Comparison of ENCODE assay signal across 22 cellular contexts in genomic region chr17:57501016-57501415, GRCh38.
DNase-seq lines count a peak whose midpoint lies in the region; ATAC-seq, FAIRE-seq and TF ChIP-seq lines count a peak whose summit lies in the region.
"Had no signal": no experiment of that assay in that cellular context is flagged by ENCODE, and none has a peak within 500 bp of the region (broad histone marks: within the 10 kb centered on the region; RNA-seq: fewer than 3 reads in every experiment).

No MANE protein-coding gene starts in this region.

- DNase-seq in Right ventricle myocardium inferior (ENCODE audit: missing footprints), result no peak
- DNase-seq in left ventricle myocardium superior, result no peak
- no peak for DNase-seq in H1 (ENCODE audit: low read depth in 1 of 2, low spot score in 2 of 2)
- no peak for DNase-seq in neural progenitor cell (ENCODE audit: low spot score)
- DNase-seq in stimulated activated CD8-positive, alpha-beta memory T cell treated with anti-CD3 and anti-CD28 coated beads, Interleukin-4, amount 100 ng/mL, for 48 hours, result no peak
- no peak for DNase-seq in transverse colon
- no peak for DNase-seq in CD4-positive, alpha-beta T cell
- DNase-seq: 8988T; CD4-positive, CD25-positive, alpha-beta regulatory T cell; DMS153; GF-D8; H9; IMR-90; NCI-H1105 treated with DMSO at 0.1 percent for 48 hours; NCI-H1694 treated with DMSO at 0.1 percent for 48 hours; NCI-H2107; NCI-H510A treated with DMSO at 0.1 percent for 48 hours; NCI-H774; PC-9 had no signal

- H3K79me2 ChIP-seq in H1 (ENCODE audit: control insufficient read depth in 1 of 2, insufficient read depth in 2 of 2, low read length in 2 of 2) (peaks cover 0 to 15% of the 10 kb centered on the region in 2 experiments; a peak in 1 of 4 replicates), neural progenitor cell (ENCODE audit: low read depth) (peaks cover 96% of the 10 kb centered on the region)

- H3K36me3 ChIP-seq in H1 (ENCODE audit: control insufficient read depth in 2 of 4, insufficient read depth in 4 of 4, low read length in 3 of 4) (no peaks in the 10 kb centered on the region), neural progenitor cell (no peaks in the 10 kb centered on the region), transverse colon (no peaks in the 10 kb centered on the region)

- no peak overlapping the region for H3K4me3 ChIP-seq in H1 (ENCODE audit: extremely low read depth in 1 of 4, insufficient read depth in 2 of 4, low read depth in 3 of 4, low read length in 4 of 4)
- H3K4me3 ChIP-seq in neural progenitor cell, result no peak overlapping the region
- no peak overlapping the region for H3K4me3 ChIP-seq in transverse colon
- H3K4me3 ChIP-seq: PC-9 had no signal

- no peak for FAIRE-seq in H1 (lab: Jason Lieb, UNC)

- ATAC-seq in Right ventricle myocardium inferior (peak; percentile 21), left ventricle myocardium superior (no peak), HG03280 (IDR thresholded peaks at IDR 0.05; ENCODE audit: unreplicated experiment) (no peak)
- no peak for ATAC-seq in CD4-positive, alpha-beta T cell (ENCODE audit: poor library complexity)

- H3K4me2 ChIP-seq in H1 (ENCODE audit: insufficient read depth in 1 of 2, low read depth in 2 of 2, low read length in 2 of 2) (no peak overlapping the region), neural progenitor cell (no peak overlapping the region)
- H3K4me2 ChIP-seq: PC-9 had no signal

- H4K91ac ChIP-seq in H1 (replicated peaks; ENCODE audit: insufficient read length, low read length), result no peak overlapping the region

- no peak overlapping the region for H2BK5ac ChIP-seq in H1 (ENCODE audit: low read depth, low read length)

- no peak overlapping the region for H3K14ac ChIP-seq in H1 (ENCODE audit: insufficient read length)

- no peak overlapping the region for H2BK15ac ChIP-seq in H1 (ENCODE audit: low read length)

- intact Hi-C loops in Right ventricle myocardium inferior (cut with DNase I) (loop anchor here (10.0 kb wide), 1 partner anchor 74 kb away; no protein-coding TSS in a partner anchor), left ventricle myocardium superior (cut with micrococcal nuclease) (no loop called here), transverse colon (cut with DNase I; ENCODE audit: low total_unique reads) (no loop called here)
- intact Hi-C loops in CD4-positive, alpha-beta T cell (cut with DNase I, micrococcal nuclease), result loop anchor here in 1 of 2 experiments (10.0 kb wide), 1 partner anchor 256 kb away; no protein-coding TSS in a partner anchor

- no peak for TF ChIP-seq RAD21 in H1 (IDR thresholded peaks at IDR 0.05 in 1 of 2, conservative IDR thresholded peaks at IDR 0.05 in 1 of 2; ENCODE audit: low read depth in 2 of 2, low read length in 2 of 2)

- peaks cover 24% of the 10 kb centered on the region for H3K36me3 Mint-ChIP-seq in neural progenitor cell
- no peaks in the 10 kb centered on the region for H3K36me3 Mint-ChIP-seq in CD4-positive, alpha-beta T cell (ENCODE audit: low read depth)

- peaks cover 13% of the 10 kb centered on the region for H3F3A ChIP-seq in neural progenitor cell (ENCODE audit: low read depth)

- no peak overlapping the region for H3K23ac ChIP-seq in H1 (ENCODE audit: insufficient read length)

- TF ChIP-seq EP300 in H1 (IDR thresholded peaks at IDR 0.05; ENCODE audit: borderline replicate concordance in 1 of 2, low read depth in 2 of 2, low read length in 2 of 2), result no peak
- TF ChIP-seq EP300 in transverse colon (IDR thresholded peaks at IDR 0.05; ENCODE audit: low read depth), result no peak

- H4K8ac ChIP-seq in H1 (ENCODE audit: extremely low read depth, insufficient read depth, low read length), result no peak overlapping the region

- H3K4me3 Mint-ChIP-seq in neural progenitor cell, result peak overlapping the region; percentile 48
- H3K4me3 Mint-ChIP-seq in CD4-positive, alpha-beta T cell, result no peak overlapping the region
- H3K4me3 Mint-ChIP-seq: B cell, H9 had no signal

- no peaks in the 10 kb centered on the region for H3K9me3 ChIP-seq in H1 (ENCODE audit: insufficient read depth in 2 of 2, low read depth in 1 of 2, low read length in 1 of 2)
- no peaks in the 10 kb centered on the region for H3K9me3 ChIP-seq in neural progenitor cell (ENCODE audit: low read depth)
- H3K9me3 ChIP-seq in transverse colon, result no peaks in the 10 kb centered on the region
- no peaks in the 10 kb centered on the region for H3K9me3 ChIP-seq in CD4-positive, alpha-beta T cell (ENCODE audit: control insufficient read depth, low read length)

- H3K27me3 ChIP-seq in H1 (replicated peaks in 1 of 4; ENCODE audit: control insufficient read depth in 3 of 4, extremely low read depth in 1 of 4, insufficient read depth in 3 of 4, low read length in 3 of 4) (no peaks in the 10 kb centered on the region), neural progenitor cell (no peaks in the 10 kb centered on the region), transverse colon (no peaks in the 10 kb centered on the region)
- H3K27me3 ChIP-seq in CD4-positive, alpha-beta T cell (ENCODE audit: control insufficient read depth, insufficient read depth, low read length), result no peaks in the 10 kb centered on the region

- peak overlapping the region; percentile 80 for H3K27ac Mint-ChIP-seq in neural progenitor cell
- H3K27ac Mint-ChIP-seq in CD4-positive, alpha-beta T cell, result no peak overlapping the region
- H3K27ac Mint-ChIP-seq: B cell had no signal

- TF ChIP-seq POLR2A in H1 (IDR thresholded peaks at IDR 0.05; ENCODE audit: control extremely low read depth in 1 of 2, low read depth in 2 of 2, low read length in 2 of 2) (no peak), transverse colon (IDR thresholded peaks at IDR 0.05) (no peak)

- H2AFZ ChIP-seq in H1 (ENCODE audit: low read length) (no peak overlapping the region), neural progenitor cell (replicated peaks) (no peak overlapping the region)
- H2AFZ ChIP-seq: PC-9 had no signal

- no peak overlapping the region for H4K5ac ChIP-seq in H1 (ENCODE audit: insufficient read length, low read depth, low read length)

- H3K9me3 Mint-ChIP-seq in neural progenitor cell, result no peaks in the 10 kb centered on the region
- H3K9me3 Mint-ChIP-seq in CD4-positive, alpha-beta T cell, result no peaks in the 10 kb centered on the region
- H3K9me3 Mint-ChIP-seq: H9 had no signal

- H3K56ac ChIP-seq in H1 (replicated peaks; ENCODE audit: insufficient read length, low read depth, low read length), result no peak overlapping the region

- H3K9ac ChIP-seq in H1 (replicated peaks in 1 of 4; ENCODE audit: extremely low read depth in 1 of 4, low read depth in 3 of 4, low read length in 3 of 4) (no peak overlapping the region), neural progenitor cell (no peak overlapping the region)

- no peak overlapping the region for H2BK12ac ChIP-seq in H1 (ENCODE audit: low read depth, low read length)

- H2BK120ac ChIP-seq in H1 (replicated peaks; ENCODE audit: low read depth, low read length), result no peak overlapping the region

- peaks cover 3 to 6% (median 5%) of the 10 kb centered on the region in 4 experiments; a peak in 5 of 7 replicates for H3K4me1 ChIP-seq in H1 (replicated peaks in 1 of 4; ENCODE audit: control insufficient read depth in 3 of 4, insufficient read depth in 4 of 4, low read length in 3 of 4)
- H3K4me1 ChIP-seq in neural progenitor cell, result peaks cover 16% of the 10 kb centered on the region
- H3K4me1 ChIP-seq in transverse colon, result no peaks in the 10 kb centered on the region

- no peak overlapping the region for H3K4ac ChIP-seq in H1 (replicated peaks; ENCODE audit: insufficient read length, low read depth, low read length)

- no peaks in the 10 kb centered on the region for H3K23me2 ChIP-seq in H1 (ENCODE audit: low read depth, low read length)

- no peak for TF ChIP-seq CTCF in H1 (IDR thresholded peaks at IDR 0.05; ENCODE audit: control extremely low read depth in 1 of 3, insufficient read depth in 1 of 3, low read depth in 1 of 3, low read length in 3 of 3)
- TF ChIP-seq CTCF in neural progenitor cell (IDR thresholded peaks at IDR 0.05), result no peak
- no peak for TF ChIP-seq CTCF in transverse colon (IDR thresholded peaks at IDR 0.05)
- TF ChIP-seq CTCF in CD4-positive, alpha-beta T cell (IDR thresholded peaks at IDR 0.05), result no peak

- peaks cover 0 to 1% of the 10 kb centered on the region in 2 experiments for H4K20me1 ChIP-seq in H1 (replicated peaks in 1 of 2; ENCODE audit: control insufficient read depth in 1 of 2, insufficient read depth in 2 of 2, low read length in 2 of 2)
- peaks cover 69% of the 10 kb centered on the region for H4K20me1 ChIP-seq in neural progenitor cell (ENCODE audit: low read depth)

- peaks cover 3% of the 10 kb centered on the region for H3K79me1 ChIP-seq in H1 (ENCODE audit: low read depth, low read length)

- CTCF ChIA-PET in H1 (lab: Charles Lee; ENCODE audit: partially characterized antibody), result interaction anchor here (1.4 to 2.9 kb wide), 2 partner anchors 15 to 31 kb away, joined by 3 to 14 read pairs; no protein-coding TSS in a partner anchor
- CTCF ChIA-PET in CD4-positive, alpha-beta T cell (lab: Charles Lee), result no interaction called here

- WGBS in H1 (ENCODE audit: extremely low coverage in 1 of 2, insufficient coverage in 1 of 2, insufficient read length in 1 of 2, insufficient replicate concordance in 2 of 2, low coverage in 1 of 2, low lambda C conversion rate in 2 of 2, missing lambda C conversion rate in 1 of 2), 2 experiments, result 88% methylated on average over 9 of the region's 9 CpGs; no CpG with 5 or more reads in 1 of the 2 experiments
- WGBS in transverse colon (ENCODE audit: low coverage in 1 of 2), 2 donors, result 81 to 100% methylated on average over 1 to 9 of the region's 9 CpGs

- POLR2A ChIA-PET in H1 (lab: Charles Lee; ENCODE audit: partially characterized antibody), result interaction anchor here (0.7 kb wide), 1 partner anchor 122 kb away, joined by 3 read pairs; no protein-coding TSS in a partner anchor
- POLR2A ChIA-PET in CD4-positive, alpha-beta T cell (lab: Charles Lee), result no interaction called here

- no peak overlapping the region for H2BK20ac ChIP-seq in H1 (ENCODE audit: low read length)

- no peak overlapping the region for H2AK5ac ChIP-seq in H1 (ENCODE audit: low read depth, low read length)

- in situ Hi-C loops in transverse colon (cut with MboI; ENCODE audit: low pct_ligation_motif_present in 1 of 4, low pct_unique_long_range_greater_than_20kb in 1 of 4, low sequenced_read_pairs in 3 of 4), result no loop called here

- H3K27ac ChIP-seq in H1 (ENCODE audit: low read depth, low read length), result no peak overlapping the region
- H3K27ac ChIP-seq in neural progenitor cell, result no peak overlapping the region
- no peak overlapping the region for H3K27ac ChIP-seq in transverse colon
- H3K27ac ChIP-seq in CD4-positive, alpha-beta T cell (ENCODE audit: low read depth, low read length), result no peak overlapping the region
- H3K27ac ChIP-seq: PC-9, RWPE1 had no signal

- H3K18ac ChIP-seq in H1 (ENCODE audit: extremely low read depth, low read length), result no peak overlapping the region

- peaks cover 2% of the 10 kb centered on the region for H3K27me3 Mint-ChIP-seq in neural progenitor cell (ENCODE audit: insufficient read depth, low read depth)
- H3K27me3 Mint-ChIP-seq in CD4-positive, alpha-beta T cell, result no peaks in the 10 kb centered on the region
- H3K27me3 Mint-ChIP-seq: B cell; CD4-positive, CD25-positive, alpha-beta regulatory T cell had no signal

- peaks cover 67% of the 10 kb centered on the region for H3K4me1 Mint-ChIP-seq in neural progenitor cell
- peaks cover 64% of the 10 kb centered on the region for H3K4me1 Mint-ChIP-seq in CD4-positive, alpha-beta T cell (ENCODE audit: low read depth)

TF ChIP-seq in H1, 55 proteins besides CTCF, POLR2A, EP300 and RAD21 (continues in another document):
- no peak for TF ChIP-seq SP4 (IDR thresholded peaks at IDR 0.05; ENCODE audit: low read length)
